Comparison of ENCODE assay signal across 10 cellular contexts in genomic region chr14:64235652-64236640, GRCh38. TPM values are rescaled to one million over a fixed set of nuclear protein-coding genes. Genes with fewer than 3 reads are reported as not detected.
DNase-seq lines count a peak whose midpoint lies in the region; ATAC-seq and TF ChIP-seq lines count a peak whose summit lies in the region.
"Had no signal": no experiment of that assay in that cellular context is flagged by ENCODE, and none has a peak within 500 bp of the region (broad histone marks: within the 10 kb centered on the region; RNA-seq: fewer than 3 reads in every experiment).

No MANE protein-coding gene starts in this region.

- no peak for TF ChIP-seq POLR2A in gastroesophageal sphincter (IDR thresholded peaks at IDR 0.05)
- TF ChIP-seq POLR2A in heart left ventricle (IDR thresholded peaks at IDR 0.05), result no peak

- ATAC-seq in GM21360 (IDR thresholded peaks at IDR 0.05; ENCODE audit: unreplicated experiment), result peak; percentile 70
- peak; percentile 67 for ATAC-seq in HG03342 (IDR thresholded peaks at IDR 0.05; ENCODE audit: unreplicated experiment)
- ATAC-seq in gastroesophageal sphincter, result no peak
- ATAC-seq in heart left ventricle, result no peak
- ATAC-seq: upper lobe of right lung had no signal

- H3K36me3 ChIP-seq in gastroesophageal sphincter (peaks cover 0 to 17% of the 10 kb centered on the region in 2 donors), heart left ventricle (peaks cover 0 to 10% (median 0%) of the 10 kb centered on the region in 9 donors)
- peaks cover 4% of the 10 kb centered on the region for H3K36me3 ChIP-seq in effector memory CD4-positive, alpha-beta T cell (ENCODE audit: control insufficient read depth, insufficient read depth, low read length)
- H3K36me3 ChIP-seq: upper lobe of right lung had no signal

- in situ Hi-C loops in GM13977 (cut with MboI; ENCODE audit: low pct_unique_long_range_greater_than_20kb, low sequenced_read_pairs, unreplicated experiment), result no loop called here

- H3K27me3 ChIP-seq in gastroesophageal sphincter, result no peaks in the 10 kb centered on the region
- H3K27me3 ChIP-seq in heart left ventricle, result no peaks in the 10 kb centered on the region
- H3K27me3 ChIP-seq in effector memory CD4-positive, alpha-beta T cell (replicated peaks; ENCODE audit: control insufficient read depth, insufficient read depth, low read length, poor library complexity, severe bottlenecking), result no peaks in the 10 kb centered on the region
- H3K27me3 ChIP-seq: upper lobe of right lung had no signal

- TF ChIP-seq EP300 in gastroesophageal sphincter (IDR thresholded peaks at IDR 0.05), result no peak

- no peaks in the 10 kb centered on the region for H3K9me3 ChIP-seq in gastroesophageal sphincter
- no peaks in the 10 kb centered on the region for H3K9me3 ChIP-seq in heart left ventricle
- no peaks in the 10 kb centered on the region for H3K9me3 ChIP-seq in effector memory CD4-positive, alpha-beta T cell (ENCODE audit: control insufficient read depth, low read length)
- H3K9me3 ChIP-seq: upper lobe of right lung had no signal

- WGBS in gastroesophageal sphincter (ENCODE audit: low coverage in 1 of 2), 2 donors, result 76 to 84% methylated on average over 8 to 11 of the region's 13 CpGs
- 76 to 79% (median 78%) methylated on average over 13 of the region's 13 CpGs for WGBS in heart left ventricle, 4 donors

- TF ChIP-seq CTCF in GM13977 (IDR thresholded peaks at IDR 0.05; ENCODE audit: extremely low read depth, insufficient read depth, missing control alignments) (no peak), gastroesophageal sphincter (IDR thresholded peaks at IDR 0.05) (no peak), heart left ventricle (IDR thresholded peaks at IDR 0.05) (no peak)

- intact Hi-C loops in heart left ventricle (cut with DNase I), result no loop called here

- H3K27ac ChIP-seq in gastroesophageal sphincter (no peak overlapping the region), heart left ventricle (no peak overlapping the region)
- H3K27ac ChIP-seq in effector memory CD4-positive, alpha-beta T cell (ENCODE audit: insufficient read depth, low read length, poor library complexity, severe bottlenecking), result no peak overlapping the region
- H3K27ac ChIP-seq: upper lobe of right lung had no signal

- H3K4me1 ChIP-seq in gastroesophageal sphincter (no peaks in the 10 kb centered on the region), heart left ventricle (peaks cover 0 to 17% (median 9%) of the 10 kb centered on the region in 12 donors)
- H3K4me1 ChIP-seq in effector memory CD4-positive, alpha-beta T cell (ENCODE audit: control insufficient read depth, insufficient read depth, low read length, poor library complexity, severe bottlenecking), result no peaks in the 10 kb centered on the region
- H3K4me1 ChIP-seq: upper lobe of right lung had no signal

- DNase-seq in GM13977 (ENCODE audit: low spot score), result peak; percentile 83
- DNase-seq in fibroblast of peridontal ligament (ENCODE audit: extremely low read depth), result peak; percentile 27
- no peak for DNase-seq in NCI-H1048 (lab: John Stamatoyannopoulos, UW)
- no peak for DNase-seq in heart left ventricle
- DNase-seq in effector memory CD4-positive, alpha-beta T cell, result no peak
- DNase-seq: activated T-cell treated with anti-CD3 and anti-CD28 coated beads for 4 hours, upper lobe of right lung had no signal

- H3K4me3 ChIP-seq in gastroesophageal sphincter (no peak overlapping the region), heart left ventricle (no peak overlapping the region)
- no peak overlapping the region for H3K4me3 ChIP-seq in effector memory CD4-positive, alpha-beta T cell (ENCODE audit: insufficient read depth, low read depth, low read length, poor library complexity, severe bottlenecking)
- H3K4me3 ChIP-seq: upper lobe of right lung had no signal

RNA-seq across cellular contexts. Expression of gene ESR2, which starts 58.2 kb away (rescaled TPM):
- total RNA-seq in gastroesophageal sphincter (1 to 10 TPM in 1 of 4 donors, under 1 TPM in 2, not detected in 1; 0.23 to 2.5 (median 0.40) TPM), heart left ventricle (1 to 10 TPM in 3 of 9 donors, under 1 TPM in 6; 0.16 to 1.7 (median 0.67) TPM)
- polyA plus RNA-seq in heart left ventricle, result under 1 TPM; 0.15 to 0.40 TPM

Comparison
In these comparisons a context has a peak if more than half of its experiments do, and no peak if none do; other contexts are left out.
1. DNase-seq: peak in GM13977 (single experiment) and fibroblast of peridontal ligament (single experiment); none in NCI-H1048 (single experiment), heart left ventricle (0 of 5) and effector memory CD4-positive, alpha-beta T cell (0 of 3).
2. ATAC-seq: peak in GM21360 (single experiment) and HG03342 (single experiment); none in gastroesophageal sphincter (single experiment) and heart left ventricle (0 of 4).